27 cellular contexts compared by ENCODE assay signal in genomic region chr10:124316316-124316715, GRCh38.
"Had no signal": no experiment of that assay in that cellular context is flagged by ENCODE, and none has a peak within 500 bp of the region (broad histone marks: within the 10 kb centered on the region; RNA-seq: fewer than 3 reads in every experiment).

No MANE protein-coding gene starts in this region.

- FAIRE-seq: astrocyte, bronchial epithelial cell had no signal

- H3K27ac ChIP-seq: brain microvascular endothelial cell, colonic mucosa, esophagus muscularis mucosa, foreskin keratinocyte, gastrocnemius medialis, heart right ventricle, WERI-Rb-1 had no signal

- H3K9me3 ChIP-seq: colonic mucosa, esophagus muscularis mucosa, gastrocnemius medialis had no signal

- H3K4me3 ChIP-seq: colonic mucosa, dorsolateral prefrontal cortex, esophagus muscularis mucosa, gastrocnemius medialis, heart right ventricle had no signal

- DNase-seq: activated B cell treated with CpG ODN at 0.5 μM for 24 hours; activated CD4-positive, alpha-beta memory T cell treated with anti-CD3 and anti-CD28 coated beads for 36 hours; activated CD4-positive, alpha-beta T cell treated with anti-CD3 and anti-CD28 coated beads for 48 hours; activated CD8-positive, alpha-beta memory T cell treated with anti-CD3 and anti-CD28 coated beads, Interleukin-2, amount 10 ng/mL, durations not matched to agents 7 days and 5 days; activated CD8-positive, alpha-beta T cell treated with anti-CD3 and anti-CD28 coated beads, Interleukin-2, amount 10 ng/mL, durations not matched to agents 7 days and 5 days; activated effector memory CD4-positive, alpha-beta T cell treated with Interleukin-2 at 50 U/mL for 16 hours; activated gamma-delta T cell treated with Interleukin-2 at 50 U/mL for 16 hours; activated naive CD4-positive, alpha-beta T cell treated with anti-CD3 and anti-CD28 coated beads, Interleukin-2, amount 50 U/mL, for 16 hours; activated naive CD4-positive, alpha-beta T cell treated with Interleukin-2 at 50 U/mL for 16 hours; activated T-cell treated with anti-CD3 and anti-CD28 coated beads, Interleukin-2, amount 50 U/mL, for 4 hours; amniotic stem cell; anterior cingulate cortex; colonic mucosa; dorsolateral prefrontal cortex; effector memory CD8-positive, alpha-beta T cell; erythroblast; foreskin keratinocyte; gastrocnemius medialis; heart right ventricle; T-helper 1 cell; T-helper 17 cell; T1000; WERI-Rb-1 had no signal

- H3K27me3 ChIP-seq: brain microvascular endothelial cell, colonic mucosa, esophagus muscularis mucosa, foreskin keratinocyte, gastrocnemius medialis, heart right ventricle had no signal

- H3K36me3 ChIP-seq: brain microvascular endothelial cell, colonic mucosa, esophagus muscularis mucosa, gastrocnemius medialis, heart right ventricle, WERI-Rb-1 had no signal

- H3K4me1 ChIP-seq: colonic mucosa, esophagus muscularis mucosa, foreskin keratinocyte, gastrocnemius medialis, heart right ventricle had no signal
